ENCODE assay signal across 1 cellular context in genomic region chrX:132401935-132402334, GRCh38.
TF ChIP-seq lines count a peak whose summit lies in the region.

No MANE protein-coding gene starts in this region.

TF ChIP-seq in HepG2, 621 proteins besides CTCF, POLR2A, EP300 and RAD21 (continued from another document and continues in another):
- TF ChIP-seq AFF4 (CRISPR knock-in tag; IDR thresholded peaks at IDR 0.05) (no peak), GABPB1 (CRISPR knock-in tag; IDR thresholded peaks at IDR 0.05) (no peak), AKNA (CRISPR knock-in tag; IDR thresholded peaks at IDR 0.05; ENCODE audit: borderline replicate concordance) (no peak), SIX4 (CRISPR knock-in tag; IDR thresholded peaks at IDR 0.05) (no peak), ZNF546 (CRISPR knock-in tag; conservative IDR thresholded peaks at IDR 0.05) (no peak), TERF1 (CRISPR knock-in tag; IDR thresholded peaks at IDR 0.05) (no peak), ZNF530 (CRISPR knock-in tag; IDR thresholded peaks at IDR 0.05; ENCODE audit: low read depth) (no peak), RBM22 (optimal IDR thresholded peaks at IDR 0.05; ENCODE audit: low read length) (peak; percentile 51), SP2 (CRISPR knock-in tag; IDR thresholded peaks at IDR 0.05) (no peak), TEF (CRISPR knock-in tag; IDR thresholded peaks at IDR 0.05) (no peak), CEBPZ (IDR thresholded peaks at IDR 0.05; ENCODE audit: low read length) (no peak), ZNF607 (CRISPR knock-in tag; IDR thresholded peaks at IDR 0.05; ENCODE audit: borderline replicate concordance) (no peak), RBAK (CRISPR knock-in tag; IDR thresholded peaks at IDR 0.05) (no peak), CENPX (CRISPR knock-in tag; IDR thresholded peaks at IDR 0.05) (no peak), RBFOX2 (IDR thresholded peaks at IDR 0.05; ENCODE audit: low read depth, low read length) (peak; percentile 34; the same call in 1 of the 2 replicates), DRAP1 (CRISPR knock-in tag; IDR thresholded peaks at IDR 0.05) (no peak), TOE1 (CRISPR knock-in tag; IDR thresholded peaks at IDR 0.05) (no peak), ZNF704 (CRISPR knock-in tag; IDR thresholded peaks at IDR 0.05; ENCODE audit: borderline replicate concordance) (no peak), KIAA2018 (CRISPR knock-in tag; IDR thresholded peaks at IDR 0.05; ENCODE audit: borderline replicate concordance) (no peak), MAFF (IDR thresholded peaks at IDR 0.05; ENCODE audit: low read depth, low read length) (peak; percentile 66), MAFK (conservative IDR thresholded peaks at IDR 0.05 in 1 of 2, IDR thresholded peaks at IDR 0.05 in 1 of 2; ENCODE audit: low read length in 2 of 2) (peak; percentile 51 to 77), CEBPB (IDR thresholded peaks at IDR 0.05; ENCODE audit: borderline replicate concordance, low read depth, low read length) (no peak), GRHL1 (CRISPR knock-in tag; conservative IDR thresholded peaks at IDR 0.05) (no peak)
